1 cellular context compared by ENCODE assay signal in genomic region chr1:233673947-233674431, GRCh38.
TF ChIP-seq lines count a peak whose summit lies in the region.

No MANE protein-coding gene starts in this region.

TF ChIP-seq in GM12878, 131 proteins besides CTCF, POLR2A, EP300 and RAD21 (continued from another document):
- 0 out of 4 replicates have a peak, but pooled peaks of 1 of the 2 experiments have one; percentile 10 for TF ChIP-seq BHLHE40 (IDR thresholded peaks at IDR 0.05; ENCODE audit: borderline replicate concordance in 1 of 2, low read depth in 2 of 2, low read length in 1 of 2)
- TF ChIP-seq HDGF (IDR thresholded peaks at IDR 0.05): peak; percentile 74; the same call in 1 of the 2 replicates
- TF ChIP-seq MTA3 (IDR thresholded peaks at IDR 0.05; ENCODE audit: borderline replicate concordance, low read length): no peak
- TF ChIP-seq ZNF24 (IDR thresholded peaks at IDR 0.05): no peak
- no peak for TF ChIP-seq ZNF384 (IDR thresholded peaks at IDR 0.05; ENCODE audit: borderline replicate concordance, low read depth, low read length)
